In genomic region chr20:41366546-41367392, GRCh38 we compare ENCODE assay signal across 8 cellular contexts. TPM values are rescaled to one million over a fixed set of nuclear protein-coding genes. Genes with fewer than 3 reads are reported as not detected.
DNase-seq lines count a peak whose midpoint lies in the region; ATAC-seq, FAIRE-seq and TF ChIP-seq lines count a peak whose summit lies in the region.

A gene with protein sequence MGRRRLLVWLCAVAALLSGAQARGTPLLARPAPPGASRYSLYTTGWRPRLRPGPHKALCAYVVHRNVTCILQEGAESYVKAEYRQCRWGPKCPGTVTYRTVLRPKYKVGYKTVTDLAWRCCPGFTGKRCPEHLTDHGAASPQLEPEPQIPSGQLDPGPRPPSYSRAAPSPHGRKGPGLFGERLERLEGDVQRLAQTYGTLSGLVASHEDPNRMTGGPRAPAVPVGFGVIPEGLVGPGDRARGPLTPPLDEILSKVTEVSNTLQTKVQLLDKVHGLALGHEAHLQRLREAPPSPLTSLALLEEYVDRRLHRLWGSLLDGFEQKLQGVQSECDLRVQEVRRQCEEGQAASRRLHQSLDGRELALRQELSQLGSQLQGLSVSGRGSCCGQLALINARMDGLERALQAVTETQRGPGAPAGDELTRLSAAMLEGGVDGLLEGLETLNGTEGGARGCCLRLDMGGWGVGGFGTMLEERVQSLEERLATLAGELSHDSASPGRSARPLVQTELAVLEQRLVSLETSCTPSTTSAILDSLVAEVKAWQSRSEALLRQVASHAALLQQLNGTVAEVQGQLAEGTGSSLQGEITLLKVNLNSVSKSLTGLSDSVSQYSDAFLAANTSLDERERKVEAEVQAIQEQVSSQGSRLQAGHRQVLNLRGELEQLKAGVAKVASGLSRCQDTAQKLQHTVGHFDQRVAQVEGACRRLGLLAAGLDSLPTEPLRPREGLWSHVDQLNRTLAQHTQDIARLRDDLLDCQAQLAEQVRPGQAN (minus strand): TSS chr20:41366818. CDS start chr20:41366634, 184 bp downstream.

- TF ChIP-seq POLR2A in GM12891 (IDR thresholded peaks at IDR 0.05; ENCODE audit: low read depth, low read length): no peak

- H3K9me3 ChIP-seq in RWPE2 (ENCODE audit: severe bottlenecking) (no peaks in the 10 kb centered on the region), skeletal muscle satellite cell (replicated peaks; ENCODE audit: low read length) (peaks cover 4% of the 10 kb centered on the region)

- intact Hi-C loops in left ventricle myocardium superior (cut with micrococcal nuclease): no loop called here

- H3K27me3 ChIP-seq in RWPE2 (ENCODE audit: insufficient read depth, poor library complexity, severe bottlenecking) (peaks cover 36% of the 10 kb centered on the region), skeletal muscle satellite cell (ENCODE audit: control insufficient read depth, insufficient read depth, low read length) (peaks cover 45% of the 10 kb centered on the region)

- H3K27ac ChIP-seq in RWPE2 (ENCODE audit: poor library complexity, severe bottlenecking): no peak within 1 kb of the TSS

- DNase-seq in NCI-H2081 (lab: John Stamatoyannopoulos, UW): peak; percentile 3 to 19
- no peak for DNase-seq in NCI-H2081 treated with DMSO at 0.1 percent for 48 hours (lab: John Stamatoyannopoulos, UW)
- DNase-seq in RWPE2 (ENCODE audit: low spot score): peak; percentile 81
- DNase-seq in left ventricle myocardium superior: peak; percentile 67
- DNase-seq in GM12891 (ENCODE audit: insufficient read length, low spot score): no peak
- DNase-seq in cerebellum (ENCODE audit: low spot score): no peak
- DNase-seq in effector CD8-positive, alpha-beta T cell (lab: John Stamatoyannopoulos, UW): no peak

- H3K36me3 ChIP-seq in RWPE2 (ENCODE audit: low read depth): no peaks in the 10 kb centered on the region
- H3K36me3 ChIP-seq in skeletal muscle satellite cell (ENCODE audit: insufficient read depth, low read length): no peaks in the 10 kb centered on the region

- H3K4me3 ChIP-seq in RWPE2 (ENCODE audit: severe bottlenecking) (peak within 1 kb of the TSS; percentile 23), skeletal muscle satellite cell (ENCODE audit: low read length) (peak within 1 kb of the TSS; percentile 32)

- no peaks in the 10 kb centered on the region for H3K4me1 ChIP-seq in RWPE2 (ENCODE audit: insufficient read depth, poor library complexity, severe bottlenecking)
- H3K4me1 ChIP-seq in skeletal muscle satellite cell (ENCODE audit: control insufficient read depth, insufficient read depth, low read length): peaks cover 8% of the 10 kb centered on the region

- no peak within 1 kb of the TSS for H3K9ac ChIP-seq in skeletal muscle satellite cell (ENCODE audit: low read depth, low read length)

- H3K4me2 ChIP-seq in skeletal muscle satellite cell (ENCODE audit: low read length): peak within 1 kb of the TSS; percentile 73

- TF ChIP-seq CTCF in RWPE2 (IDR thresholded peaks at IDR 0.05; ENCODE audit: poor library complexity, severe bottlenecking): no peak

- ATAC-seq in RWPE2 (ENCODE audit: low read depth) (no peak), left ventricle myocardium superior (peak; percentile 52)

- no peak for FAIRE-seq in GM12891 (lab: Jason Lieb, UNC)

TF ChIP-seq in GM12891, 5 proteins besides CTCF, POLR2A, EP300 and RAD21:
- no peak for TF ChIP-seq SPI1 (IDR thresholded peaks at IDR 0.05; ENCODE audit: low read depth, low read length)
- no peak for TF ChIP-seq PAX5 (IDR thresholded peaks at IDR 0.05; ENCODE audit: insufficient read depth, low read length, severe bottlenecking)
- no peak for TF ChIP-seq POLR2AphosphoS5 (IDR thresholded peaks at IDR 0.05; ENCODE audit: low read depth, low read length)
- TF ChIP-seq TAF1 (IDR thresholded peaks at IDR 0.05; ENCODE audit: low read depth, low read length): no peak
- TF ChIP-seq POU2F2 (IDR thresholded peaks at IDR 0.05; ENCODE audit: low read depth, low read length): no peak

RNA-seq across cellular contexts. Expression of the gene that starts here (rescaled TPM):
- total RNA-seq in left ventricle myocardium superior (4.3 TPM), cerebellum (4.8 TPM)
- total RNA-seq in skeletal muscle satellite cell (2012; rRNA removed): not detected in 2 replicates
- not detected for polyA plus RNA-seq in GM12891 (2012; ENCODE audit: low read depth, missing spikeins)

Comparison
In these comparisons a context has a peak if more than half of its experiments do, and no peak if none do; other contexts are left out.
1. DNase-seq: peak in NCI-H2081 (2 of 2), RWPE2 (single experiment) and left ventricle myocardium superior (single experiment); none in NCI-H2081 treated with DMSO at 0.1 percent for 48 hours (single experiment), GM12891 (single experiment), cerebellum (single experiment) and effector CD8-positive, alpha-beta T cell (single experiment).